1 cellular context compared by ENCODE assay signal in the genomic region with DNA sequence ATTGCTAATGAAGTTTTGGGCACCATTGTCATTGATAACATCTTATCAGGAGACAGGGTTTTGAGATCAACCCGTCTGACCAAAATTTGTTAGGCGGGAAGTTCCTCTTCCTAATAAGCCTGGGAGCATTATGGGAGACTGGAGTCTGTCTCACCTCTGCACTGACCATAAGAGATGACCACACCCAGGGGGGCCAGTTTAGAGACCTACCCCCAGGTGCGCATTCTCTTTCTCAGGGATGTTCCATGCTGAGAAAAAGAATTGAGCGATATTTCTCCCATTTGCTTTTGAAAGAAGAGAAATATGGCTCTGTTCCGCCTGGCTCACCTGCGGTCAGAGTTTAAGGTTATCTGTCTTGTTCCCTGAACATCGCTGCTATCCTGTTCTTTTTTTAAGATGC.
TF ChIP-seq lines count a peak whose summit lies in the region.

No MANE protein-coding gene starts in this region.

TF ChIP-seq in H1, 55 proteins besides CTCF, POLR2A, EP300 and RAD21:
- peak; percentile 86; the same call in 1 of the 2 replicates for TF ChIP-seq TCF12 (IDR thresholded peaks at IDR 0.05; ENCODE audit: low read depth, low read length)
